1 cellular context compared by ENCODE assay signal in genomic region chr17:75238020-75238580, GRCh38.
TF ChIP-seq lines count a peak whose summit lies in the region.

No MANE protein-coding gene starts in this region.

TF ChIP-seq in H1, 55 proteins besides CTCF, POLR2A, EP300 and RAD21:
- TF ChIP-seq RNF2 (IDR thresholded peaks at IDR 0.05; ENCODE audit: borderline replicate concordance, low read depth, low read length, missing control alignments, poor library complexity, severe bottlenecking) (no peak), GABPA (IDR thresholded peaks at IDR 0.05; ENCODE audit: borderline replicate concordance, insufficient read depth, low read length) (no peak), EGR1 (IDR thresholded peaks at IDR 0.05; ENCODE audit: borderline replicate concordance, low read depth, low read length) (no peak), TEAD4 (IDR thresholded peaks at IDR 0.05; ENCODE audit: low read depth, low read length) (no peak), ATF3 (IDR thresholded peaks at IDR 0.05; ENCODE audit: insufficient read depth, low read depth, low read length) (no peak), BCL11A (IDR thresholded peaks at IDR 0.05; ENCODE audit: low read depth in 2 of 2, low read length in 2 of 2) (no peak), ASH2L (IDR thresholded peaks at IDR 0.05; ENCODE audit: low read length) (no peak), SP1 (IDR thresholded peaks at IDR 0.05; ENCODE audit: low read depth, low read length) (no peak), KDM5A (IDR thresholded peaks at IDR 0.05; ENCODE audit: low read length) (no peak), PHF8 (conservative IDR thresholded peaks at IDR 0.05; ENCODE audit: low read depth, low read length) (no peak), YY1 (IDR thresholded peaks at IDR 0.05; ENCODE audit: low read depth, low read length) (no peak), CREB1 (IDR thresholded peaks at IDR 0.05) (no peak), SP2 (IDR thresholded peaks at IDR 0.05; ENCODE audit: low read length) (no peak), KDM4A (IDR thresholded peaks at IDR 0.05; ENCODE audit: low read depth, low read length, severe bottlenecking) (no peak), E2F6 (IDR thresholded peaks at IDR 0.05) (no peak), TAF7 (optimal IDR thresholded peaks at IDR 0.05; ENCODE audit: borderline replicate concordance, low read depth, low read length) (no peak), CHD2 (IDR thresholded peaks at IDR 0.05; ENCODE audit: low read length) (no peak), HDAC2 (IDR thresholded peaks at IDR 0.05; ENCODE audit: borderline replicate concordance in 1 of 2, low read depth in 2 of 2, low read length in 2 of 2) (no peak), JUN (IDR thresholded peaks at IDR 0.05; ENCODE audit: low read depth, low read length) (no peak)
